12 cellular contexts compared by ENCODE assay signal in the genomic region with DNA sequence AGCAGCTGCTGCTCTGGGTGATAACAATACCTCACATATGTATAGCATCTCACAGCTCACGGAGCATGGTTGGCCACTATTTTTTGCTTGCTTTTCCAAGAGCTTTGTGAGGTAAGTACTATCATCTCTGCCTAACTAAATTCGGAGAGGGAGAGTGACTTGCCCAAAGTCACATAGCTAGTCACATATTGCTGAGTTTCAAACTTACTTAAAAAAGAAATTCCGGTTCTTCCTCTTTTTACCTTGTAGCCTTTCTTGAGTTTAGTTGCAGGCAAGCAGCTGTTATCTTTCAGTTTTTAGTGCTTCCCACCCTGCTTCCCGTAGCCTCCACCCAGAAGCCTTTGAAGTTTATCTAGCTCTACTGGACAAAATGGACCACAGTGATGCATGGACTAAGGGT.
A peak's percentile ranks its signal among the peaks of the same experiment; 100 is the strongest.
DNase-seq lines count a peak whose midpoint lies in the region; ATAC-seq, FAIRE-seq and TF ChIP-seq lines count a peak whose summit lies in the region.
"Had no signal": no experiment of that assay in that cellular context is flagged by ENCODE, and none has a peak within 500 bp of the region (broad histone marks: within the 10 kb centered on the region; RNA-seq: fewer than 3 reads in every experiment).

No MANE protein-coding gene starts in this region.

- TF ChIP-seq RAD21 in GM12878 (IDR thresholded peaks at IDR 0.05; ENCODE audit: insufficient read depth, low read depth, low read length), result no peak

- peak; percentile 92 for FAIRE-seq in GM12878 (lab: Jason Lieb, UNC)

- peak overlapping the region; percentile 70 for H3K4me2 ChIP-seq in GM12878 (ENCODE audit: control insufficient read depth, insufficient read depth)

- no peaks in the 10 kb centered on the region for H3K27me3 Mint-ChIP-seq in activated naive CD4-positive, alpha-beta T cell treated with anti-CD3 and anti-CD28 coated beads, Interleukin-2, amount 10 ng/mL, durations not matched to agents 7 days and 5 days

- H3K36me3 ChIP-seq in GM12878 (ENCODE audit: control insufficient read depth in 2 of 2, insufficient read depth in 2 of 2, low read length in 1 of 2) (no peaks in the 10 kb centered on the region), esophagus squamous epithelium (no peaks in the 10 kb centered on the region)

- no TSS peak for BruUV-seq in GM12878 (replicated peaks; lab: Mats Ljungman, UMichigan)

- TF ChIP-seq POLR2A in GM12878 (IDR thresholded peaks at IDR 0.05; ENCODE audit: low read depth, low read length), result no peak
- TF ChIP-seq POLR2A in esophagus squamous epithelium (IDR thresholded peaks at IDR 0.05), result no peak

- in situ Hi-C loops in GM12878 (cut with MboI), result no loop called here

- no peaks in the 10 kb centered on the region for H3K36me3 Mint-ChIP-seq in activated naive CD4-positive, alpha-beta T cell treated with anti-CD3 and anti-CD28 coated beads, Interleukin-2, amount 10 ng/mL, durations not matched to agents 7 days and 5 days
- H3K36me3 Mint-ChIP-seq: brain had no signal

- no peaks in the 10 kb centered on the region for H3K79me2 ChIP-seq in GM12878 (ENCODE audit: control insufficient read depth, insufficient read depth, low read length)

- RAD21 ChIA-PET in GM12878 (lab: Charles Lee; ENCODE audit: unreplicated experiment), result interaction anchor here (0.7 to 2.1 kb wide), 8 partner anchors 33 to 576 kb away, joined by 3 to 12 read pairs (median 4); no protein-coding TSS in a partner anchor

- no peaks in the 10 kb centered on the region for H3K9me3 ChIP-seq in GM12878 (replicated peaks; ENCODE audit: control insufficient read depth, insufficient read depth, low read length)
- H3K9me3 ChIP-seq in esophagus squamous epithelium, result no peaks in the 10 kb centered on the region
- H3K9me3 ChIP-seq: testis had no signal

- TF ChIP-seq EP300 in GM12878 (IDR thresholded peaks at IDR 0.05; ENCODE audit: borderline replicate concordance in 1 of 2, control insufficient read depth in 1 of 2, low read depth in 2 of 2, low read length in 2 of 2), result no peak

- no peak overlapping the region for H3K4me3 ChIP-seq in GM12878
- H3K4me3 ChIP-seq in esophagus squamous epithelium, result no peak overlapping the region
- H3K4me3 ChIP-seq: testis had no signal

- H3K9me3 Mint-ChIP-seq in activated naive CD4-positive, alpha-beta T cell treated with anti-CD3 and anti-CD28 coated beads, Interleukin-2, amount 10 ng/mL, durations not matched to agents 7 days and 5 days, result no peaks in the 10 kb centered on the region
- H3K9me3 Mint-ChIP-seq: activated T-cell treated with anti-CD3 and anti-CD28 coated beads, Interleukin-2, amount 50 U/mL, for 4 hours had no signal

- POLR2A ChIA-PET in GM12878 (lab: Charles Lee), result no interaction called here

- SMC1A ChIA-PET in GM12878 (lab: Charles Lee; ENCODE audit: uncharacterized antibody, unreplicated experiment), result interaction anchor here (0.7 to 2.2 kb wide), 11 partner anchors 42 to 576 kb away, joined by 3 to 11 read pairs (median 3); no protein-coding TSS in a partner anchor

- DNase-seq in GM12878 (ENCODE audit: low read depth, low spot score), result peak; percentile 51
- no peak for DNase-seq in activated naive CD4-positive, alpha-beta T cell treated with anti-CD3 and anti-CD28 coated beads, Interleukin-2, amount 10 ng/mL, durations not matched to agents 7 days and 5 days
- no peak for DNase-seq in stimulated activated CD4-positive, alpha-beta T cell treated with anti-CD3 and anti-CD28 coated beads, Interleukin-4, amount 100 ng/mL, for 24 hours
- DNase-seq in esophagus squamous epithelium (lab: John Stamatoyannopoulos, UW), result no peak
- DNase-seq: activated T-cell treated with anti-CD3 and anti-CD28 coated beads, Interleukin-2, amount 50 U/mL, for 4 hours; mesenchymal stem cell; NCI-H187; testis had no signal

- intact Hi-C loops in GM12878 (cut with micrococcal nuclease; ENCODE audit: unreplicated experiment) (loop anchor here (1.0 to 5.0 kb wide), 3 partner anchors 51 to 575 kb away; no protein-coding TSS in a partner anchor), esophagus squamous epithelium (cut with DNase I) (no loop called here)

- no peak overlapping the region for H3K4me3 Mint-ChIP-seq in activated naive CD4-positive, alpha-beta T cell treated with anti-CD3 and anti-CD28 coated beads, Interleukin-2, amount 10 ng/mL, durations not matched to agents 7 days and 5 days
- H3K4me3 Mint-ChIP-seq: activated T-cell treated with anti-CD3 and anti-CD28 coated beads, Interleukin-2, amount 50 U/mL, for 4 hours; brain had no signal

- no peaks in the 10 kb centered on the region for H3K27me3 ChIP-seq in GM12878 (replicated peaks in 1 of 2; ENCODE audit: control insufficient read depth in 2 of 2, insufficient read depth in 2 of 2, low read length in 1 of 2)
- H3K27me3 ChIP-seq in esophagus squamous epithelium, result peaks cover 0 to 3% (median 0%) of the 10 kb centered on the region in 4 donors
- H3K27me3 ChIP-seq: testis had no signal

- CTCF ChIA-PET in GM12878 (lab: Yijun Ruan, JAX), result interaction anchor here (0.7 to 3.5 kb wide), 11 partner anchors 10 to 576 kb away, joined by 3 to 29 read pairs (median 3); no protein-coding TSS in a partner anchor
- CTCF ChIA-PET in activated naive CD4-positive, alpha-beta T cell treated with anti-CD3 and anti-CD28 coated beads, Interleukin-2, amount 10 ng/mL, durations not matched to agents 7 days and 5 days (lab: Charles Lee), result interaction anchor here (0.7 to 1.9 kb wide), 3 partner anchors 14 to 128 kb away, joined by 3 to 4 read pairs (median 3); no protein-coding TSS in a partner anchor

- no peak overlapping the region for H3K9ac ChIP-seq in GM12878 (ENCODE audit: control insufficient read depth, insufficient read depth, low read length)

- 0% methylated on average over 4 of the region's 4 CpGs for WGBS in GM12878 (ENCODE audit: insufficient coverage, insufficient replicate concordance, low lambda C conversion rate, missing lambda C conversion rate)
- 63% methylated on average over 4 of the region's 4 CpGs for WGBS in esophagus squamous epithelium, 2 donors

- H3K4me1 Mint-ChIP-seq in activated naive CD4-positive, alpha-beta T cell treated with anti-CD3 and anti-CD28 coated beads, Interleukin-2, amount 10 ng/mL, durations not matched to agents 7 days and 5 days, result no peaks in the 10 kb centered on the region

- peak overlapping the region; percentile 60; the same call in 1 of the 2 replicates for H3K27ac ChIP-seq in GM12878 (ENCODE audit: control insufficient read depth, insufficient read depth)
- no peak overlapping the region for H3K27ac ChIP-seq in esophagus squamous epithelium
- H3K27ac ChIP-seq: testis had no signal

- no peak for TF ChIP-seq CTCF in GM12878 (IDR thresholded peaks at IDR 0.05 in 2 of 3, conservative IDR thresholded peaks at IDR 0.05 in 1 of 3; ENCODE audit: control insufficient read depth in 2 of 3, extremely low read depth in 1 of 3, insufficient read depth in 1 of 3, low read depth in 3 of 3, low read length in 3 of 3)
- no peak for TF ChIP-seq CTCF in esophagus squamous epithelium (IDR thresholded peaks at IDR 0.05)

- peaks cover 36% of the 10 kb centered on the region for H3K4me1 ChIP-seq in GM12878 (ENCODE audit: control insufficient read depth, insufficient read depth, low read length)
- no peaks in the 10 kb centered on the region for H3K4me1 ChIP-seq in esophagus squamous epithelium
- H3K4me1 ChIP-seq: testis had no signal

- no peak overlapping the region for H3K27ac Mint-ChIP-seq in activated naive CD4-positive, alpha-beta T cell treated with anti-CD3 and anti-CD28 coated beads, Interleukin-2, amount 10 ng/mL, durations not matched to agents 7 days and 5 days

- H2AFZ ChIP-seq in GM12878 (ENCODE audit: control insufficient read depth, low read depth, low read length), result peak overlapping the region; percentile 21; the same call in 1 of the 2 replicates

- ATAC-seq in GM18870 (IDR thresholded peaks at IDR 0.05; ENCODE audit: unreplicated experiment) (peak; percentile 54), GM21576 (IDR thresholded peaks at IDR 0.05; ENCODE audit: unreplicated experiment) (peak; percentile 67), HG03139 (IDR thresholded peaks at IDR 0.05; ENCODE audit: unreplicated experiment) (peak; percentile 41), GM12878 (peak; percentile 67)
- ATAC-seq: activated T-cell treated with anti-CD3 and anti-CD28 coated beads, Interleukin-2, amount 50 U/mL, for 4 hours had no signal

- no peaks in the 10 kb centered on the region for H4K20me1 ChIP-seq in GM12878 (ENCODE audit: control insufficient read depth, insufficient read depth)

TF ChIP-seq in GM12878, 131 proteins besides CTCF, POLR2A, EP300 and RAD21 (continues in another document):
- TF ChIP-seq MEF2A (IDR thresholded peaks at IDR 0.05; ENCODE audit: insufficient read depth, low read depth, low read length) (no peak), DPF2 (IDR thresholded peaks at IDR 0.05) (no peak), NFIC (IDR thresholded peaks at IDR 0.05; ENCODE audit: low read depth, low read length) (no peak), TCF12 (IDR thresholded peaks at IDR 0.05; ENCODE audit: low read depth, low read length) (0 out of 2 replicates have a peak, but pooled peaks have one; percentile 43), SMAD5 (IDR thresholded peaks at IDR 0.05; ENCODE audit: low read depth) (no peak), POLR2AphosphoS5 (IDR thresholded peaks at IDR 0.05; ENCODE audit: low read length) (no peak), ZZZ3 (IDR thresholded peaks at IDR 0.05; ENCODE audit: control insufficient read depth, insufficient read length, low read depth) (no peak)
- TF ChIP-seq, protein P1, sequence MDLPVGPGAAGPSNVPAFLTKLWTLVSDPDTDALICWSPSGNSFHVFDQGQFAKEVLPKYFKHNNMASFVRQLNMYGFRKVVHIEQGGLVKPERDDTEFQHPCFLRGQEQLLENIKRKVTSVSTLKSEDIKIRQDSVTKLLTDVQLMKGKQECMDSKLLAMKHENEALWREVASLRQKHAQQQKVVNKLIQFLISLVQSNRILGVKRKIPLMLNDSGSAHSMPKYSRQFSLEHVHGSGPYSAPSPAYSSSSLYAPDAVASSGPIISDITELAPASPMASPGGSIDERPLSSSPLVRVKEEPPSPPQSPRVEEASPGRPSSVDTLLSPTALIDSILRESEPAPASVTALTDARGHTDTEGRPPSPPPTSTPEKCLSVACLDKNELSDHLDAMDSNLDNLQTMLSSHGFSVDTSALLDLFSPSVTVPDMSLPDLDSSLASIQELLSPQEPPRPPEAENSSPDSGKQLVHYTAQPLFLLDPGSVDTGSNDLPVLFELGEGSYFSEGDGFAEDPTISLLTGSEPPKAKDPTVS (IDR thresholded peaks at IDR 0.05; ENCODE audit: low read depth, low read length), result no peak
